1 cellular context compared by ENCODE assay signal in the genomic region with DNA sequence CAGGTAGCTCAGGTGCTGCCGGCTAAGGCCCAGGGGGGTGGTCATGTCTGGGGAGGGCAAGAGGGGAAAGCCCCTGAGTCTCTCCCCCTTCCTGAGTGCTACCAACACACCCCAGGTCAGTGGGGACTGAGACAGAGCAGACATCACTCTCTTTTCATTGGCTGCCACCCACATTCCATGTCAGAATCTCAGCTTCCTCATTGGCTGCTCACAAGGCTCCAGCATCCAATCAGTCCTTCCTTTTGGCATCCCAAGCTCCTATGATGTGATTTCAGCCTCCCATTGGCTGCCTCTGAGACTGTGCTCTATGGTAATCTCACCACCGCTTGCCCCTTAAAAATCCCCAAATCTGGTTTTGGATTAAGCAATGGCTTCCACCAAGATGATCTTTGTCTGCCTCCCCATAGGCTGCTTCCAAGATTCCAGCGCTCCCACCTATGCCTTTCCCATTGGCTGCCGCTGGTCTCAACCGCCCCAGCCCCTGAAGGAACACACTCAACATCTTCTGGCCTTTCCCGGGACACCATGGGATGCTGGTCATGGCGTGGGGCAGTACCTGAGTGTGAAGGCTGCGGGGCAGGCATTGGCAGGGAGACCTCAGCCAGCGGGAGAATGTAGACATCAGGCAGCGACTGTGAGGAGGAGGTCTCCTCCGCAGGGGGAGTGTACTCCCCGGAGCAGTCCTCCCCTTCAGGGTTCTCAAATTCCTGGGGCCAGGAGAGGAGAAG.
TF ChIP-seq lines count a peak whose summit lies in the region.

No MANE protein-coding gene starts in this region.

TF ChIP-seq in K562, 482 proteins besides CTCF, POLR2A, EP300 and RAD21:
- peak; percentile 47 for TF ChIP-seq ASH1L (IDR thresholded peaks at IDR 0.05; ENCODE audit: borderline replicate concordance, low read depth, partially characterized antibody)
- peak; percentile 32; the same call in 1 of the 2 replicates for TF ChIP-seq ZNF263 (CRISPR knock-in tag; IDR thresholded peaks at IDR 0.05; ENCODE audit: borderline replicate concordance)
- TF ChIP-seq PHF21A (IDR thresholded peaks at IDR 0.05; ENCODE audit: borderline replicate concordance, low read depth): 0 out of 2 replicates have a peak, but pooled peaks have one; percentile 13
- TF ChIP-seq FOS (IDR thresholded peaks at IDR 0.05; ENCODE audit: extremely low read depth, insufficient read length): peak; percentile 73
- TF ChIP-seq ETS2 (tag; IDR thresholded peaks at IDR 0.05; ENCODE audit: borderline replicate concordance, poor library complexity, severe bottlenecking): no peak
- no peak for TF ChIP-seq SP2 (IDR thresholded peaks at IDR 0.05; ENCODE audit: extremely low read depth, low read depth, low read length, poor library complexity, severe bottlenecking)
- TF ChIP-seq NFYB (IDR thresholded peaks at IDR 0.05; ENCODE audit: extremely low read depth, insufficient read length): peak; percentile 83
- 0 out of 4 replicates have a peak, but pooled peaks of 1 of the 2 experiments have one; percentile 44 for TF ChIP-seq RCOR1 (IDR thresholded peaks at IDR 0.05; ENCODE audit: borderline replicate concordance in 1 of 2, low read depth in 2 of 2, low read length in 2 of 2)
- no peak for TF ChIP-seq GABPB1 (CRISPR knock-in tag; IDR thresholded peaks at IDR 0.05)
- TF ChIP-seq SRSF1 (IDR thresholded peaks at IDR 0.05; ENCODE audit: low read depth, low read length): no peak
- TF ChIP-seq TEAD4 (IDR thresholded peaks at IDR 0.05; ENCODE audit: low read length): peak; percentile 20; the same call in 1 of the 2 replicates
- TF ChIP-seq TEAD4 (CRISPR knock-in tag; IDR thresholded peaks at IDR 0.05; ENCODE audit: borderline replicate concordance): no peak
- peak; percentile 51 for TF ChIP-seq RBM25 (IDR thresholded peaks at IDR 0.05; ENCODE audit: low read depth, low read length, severe bottlenecking)
- TF ChIP-seq CHD1 (IDR thresholded peaks at IDR 0.05; ENCODE audit: low read length): no peak
